In the genomic region with DNA sequence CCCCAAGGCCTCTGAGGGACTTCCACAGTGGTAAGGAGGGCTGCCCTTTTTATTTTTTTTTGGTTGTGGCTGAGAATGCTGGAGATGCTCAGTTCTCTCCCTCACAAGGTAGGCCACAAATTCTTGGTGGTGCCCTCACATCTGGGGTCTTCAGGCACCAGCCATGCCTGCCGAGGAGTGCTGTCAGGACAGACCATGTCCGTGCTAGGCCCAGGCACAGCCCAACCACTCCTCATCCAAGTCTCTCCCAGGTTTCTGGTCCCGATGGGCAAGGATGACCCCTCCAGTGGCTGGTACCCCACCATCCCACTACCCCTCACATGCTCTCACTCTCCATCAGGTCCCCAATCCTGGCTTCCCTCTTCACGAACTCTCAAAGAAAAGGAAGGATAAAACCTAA, we compare ENCODE assay signal across 15 cellular contexts. TPM values are rescaled to one million over a fixed set of nuclear protein-coding genes. Genes with fewer than 3 reads are reported as not detected.
"Had no signal": no experiment of that assay in that cellular context is flagged by ENCODE, and none has a peak within 500 bp of the region (broad histone marks: within the 10 kb centered on the region; RNA-seq: fewer than 3 reads in every experiment).

No MANE protein-coding gene starts in this region.

- H3K9me3 Mint-ChIP-seq: activated naive CD4-positive, alpha-beta T cell treated with anti-CD3 and anti-CD28 coated beads, Interleukin-2, amount 10 ng/mL, durations not matched to agents 7 days and 5 days; brain; endodermal cell had no signal

- H3K27ac ChIP-seq: foreskin keratinocyte, ovary had no signal

- H3K9me3 ChIP-seq: esophagus muscularis mucosa, ovary, transverse colon had no signal

- DNase-seq: activated B cell treated with CpG ODN at 0.5 μM for 24 hours; activated naive CD4-positive, alpha-beta T cell treated with anti-CD3 and anti-CD28 coated beads, Interleukin-2, amount 10 ng/mL, durations not matched to agents 7 days and 5 days; cerebellar nuclear complex; dermis blood vessel endothelial cell; endodermal cell; foreskin keratinocyte; left colon; ovary; T-helper 17 cell; transverse colon had no signal

- H3K4me3 ChIP-seq: esophagus muscularis mucosa, lung, ovary, transverse colon had no signal

- H3K36me3 ChIP-seq: ovary, transverse colon had no signal

- ATAC-seq: foreskin keratinocyte; left colon; stimulated activated effector memory CD8-positive, alpha-beta T cell treated with anti-CD3 and anti-CD28 coated beads, Interleukin-12 subunit alpha, Interleukin-12 subunit beta, amount 100 ng/mL, for 72 hours; T-helper 17 cell had no signal

- H3K36me3 Mint-ChIP-seq: activated naive CD4-positive, alpha-beta T cell treated with anti-CD3 and anti-CD28 coated beads, Interleukin-2, amount 10 ng/mL, durations not matched to agents 7 days and 5 days; stimulated activated effector memory CD8-positive, alpha-beta T cell treated with anti-CD3 and anti-CD28 coated beads, Interleukin-12 subunit alpha, Interleukin-12 subunit beta, amount 100 ng/mL, for 72 hours had no signal

- H3K27ac Mint-ChIP-seq: activated B cell treated with CpG ODN at 0.5 μM for 24 hours; activated naive CD4-positive, alpha-beta T cell treated with anti-CD3 and anti-CD28 coated beads, Interleukin-2, amount 10 ng/mL, durations not matched to agents 7 days and 5 days; activated T-helper 2 cell treated with anti-CD3 and anti-CD28 coated beads, Interferon-gamma antibody, Interleukin-2, Interleukin-4, amounts not matched to agents 10 μg/mL and 5 μg/mL and 100 μg/mL, durations not matched to agents 14 hours and 24 hours and 36 hours; endodermal cell; stimulated activated effector memory CD8-positive, alpha-beta T cell treated with anti-CD3 and anti-CD28 coated beads, Interleukin-12 subunit alpha, Interleukin-12 subunit beta, amount 100 ng/mL, for 72 hours; T-helper 17 cell had no signal

- H3K4me3 Mint-ChIP-seq: activated B cell treated with CpG ODN at 0.5 μM for 24 hours; activated naive CD4-positive, alpha-beta T cell treated with anti-CD3 and anti-CD28 coated beads, Interleukin-2, amount 10 ng/mL, durations not matched to agents 7 days and 5 days; endodermal cell; stimulated activated effector memory CD8-positive, alpha-beta T cell treated with anti-CD3 and anti-CD28 coated beads, Interleukin-12 subunit alpha, Interleukin-12 subunit beta, amount 100 ng/mL, for 72 hours; T-helper 17 cell had no signal

- H3K27me3 ChIP-seq: ovary had no signal

RNA-seq across cellular contexts. Expression of a gene that starts 4.2 kb away (rescaled TPM):
- total RNA-seq: activated B cell treated with CpG ODN at 0.5 μM for 24 hours had no signal
